In genomic region chr6:15247214-15247749, GRCh38 we compare ENCODE assay signal across 1 cellular context.
TF ChIP-seq lines count a peak whose summit lies in the region.

No MANE protein-coding gene starts in this region.

TF ChIP-seq in HEK293, 187 proteins besides CTCF, POLR2A, EP300 and RAD21 (continued from another document and continues in another):
- TF ChIP-seq, protein P1, sequence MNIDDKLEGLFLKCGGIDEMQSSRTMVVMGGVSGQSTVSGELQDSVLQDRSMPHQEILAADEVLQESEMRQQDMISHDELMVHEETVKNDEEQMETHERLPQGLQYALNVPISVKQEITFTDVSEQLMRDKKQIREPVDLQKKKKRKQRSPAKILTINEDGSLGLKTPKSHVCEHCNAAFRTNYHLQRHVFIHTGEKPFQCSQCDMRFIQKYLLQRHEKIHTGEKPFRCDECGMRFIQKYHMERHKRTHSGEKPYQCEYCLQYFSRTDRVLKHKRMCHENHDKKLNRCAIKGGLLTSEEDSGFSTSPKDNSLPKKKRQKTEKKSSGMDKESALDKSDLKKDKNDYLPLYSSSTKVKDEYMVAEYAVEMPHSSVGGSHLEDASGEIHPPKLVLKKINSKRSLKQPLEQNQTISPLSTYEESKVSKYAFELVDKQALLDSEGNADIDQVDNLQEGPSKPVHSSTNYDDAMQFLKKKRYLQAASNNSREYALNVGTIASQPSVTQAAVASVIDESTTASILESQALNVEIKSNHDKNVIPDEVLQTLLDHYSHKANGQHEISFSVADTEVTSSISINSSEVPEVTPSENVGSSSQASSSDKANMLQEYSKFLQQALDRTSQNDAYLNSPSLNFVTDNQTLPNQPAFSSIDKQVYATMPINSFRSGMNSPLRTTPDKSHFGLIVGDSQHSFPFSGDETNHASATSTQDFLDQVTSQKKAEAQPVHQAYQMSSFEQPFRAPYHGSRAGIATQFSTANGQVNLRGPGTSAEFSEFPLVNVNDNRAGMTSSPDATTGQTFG (tag by site-specific recombination; IDR thresholded peaks at IDR 0.05; ENCODE audit: borderline replicate concordance), result no peak
- TF ChIP-seq ZNF621 (tag by site-specific recombination; IDR thresholded peaks at IDR 0.05), result no peak
- no peak for TF ChIP-seq SCRT2 (tag by site-specific recombination; IDR thresholded peaks at IDR 0.05)
- TF ChIP-seq ZNF18 (tag by site-specific recombination; IDR thresholded peaks at IDR 0.05), result no peak
- TF ChIP-seq GLI2 (tag by site-specific recombination; IDR thresholded peaks at IDR 0.05; ENCODE audit: borderline replicate concordance, low read depth), result no peak
- TF ChIP-seq ZFP37 (tag by site-specific recombination; IDR thresholded peaks at IDR 0.05), result no peak
- no peak for TF ChIP-seq ZFP69B (tag by site-specific recombination; IDR thresholded peaks at IDR 0.05)
- no peak for TF ChIP-seq ZSCAN5A (tag by site-specific recombination; IDR thresholded peaks at IDR 0.05)
- TF ChIP-seq ZNF629 (tag by site-specific recombination; IDR thresholded peaks at IDR 0.05), result no peak
- TF ChIP-seq ZNF157 (tag by site-specific recombination; IDR thresholded peaks at IDR 0.05), result no peak
- TF ChIP-seq ZNF571 (tag by site-specific recombination; IDR thresholded peaks at IDR 0.05), result no peak
- TF ChIP-seq ZNF610 (tag by site-specific recombination; IDR thresholded peaks at IDR 0.05; ENCODE audit: borderline replicate concordance), result no peak
- TF ChIP-seq ZBTB8A (tag by site-specific recombination; IDR thresholded peaks at IDR 0.05), result no peak
- TF ChIP-seq ZFHX2 (tag by site-specific recombination; conservative IDR thresholded peaks at IDR 0.05), result no peak
- no peak for TF ChIP-seq ZNF561 (tag by site-specific recombination; IDR thresholded peaks at IDR 0.05; ENCODE audit: borderline replicate concordance)
- TF ChIP-seq ZNF792 (tag by site-specific recombination; IDR thresholded peaks at IDR 0.05), result no peak
- TF ChIP-seq, protein P2, sequence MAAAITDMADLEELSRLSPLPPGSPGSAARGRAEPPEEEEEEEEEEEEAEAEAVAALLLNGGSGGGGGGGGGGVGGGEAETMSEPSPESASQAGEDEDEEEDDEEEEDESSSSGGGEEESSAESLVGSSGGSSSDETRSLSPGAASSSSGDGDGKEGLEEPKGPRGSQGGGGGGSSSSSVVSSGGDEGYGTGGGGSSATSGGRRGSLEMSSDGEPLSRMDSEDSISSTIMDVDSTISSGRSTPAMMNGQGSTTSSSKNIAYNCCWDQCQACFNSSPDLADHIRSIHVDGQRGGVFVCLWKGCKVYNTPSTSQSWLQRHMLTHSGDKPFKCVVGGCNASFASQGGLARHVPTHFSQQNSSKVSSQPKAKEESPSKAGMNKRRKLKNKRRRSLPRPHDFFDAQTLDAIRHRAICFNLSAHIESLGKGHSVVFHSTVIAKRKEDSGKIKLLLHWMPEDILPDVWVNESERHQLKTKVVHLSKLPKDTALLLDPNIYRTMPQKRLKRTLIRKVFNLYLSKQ (tag by site-specific recombination; IDR thresholded peaks at IDR 0.05; ENCODE audit: borderline replicate concordance), result no peak
- TF ChIP-seq SCRT1 (tag by site-specific recombination; IDR thresholded peaks at IDR 0.05; ENCODE audit: borderline replicate concordance), result no peak
- TF ChIP-seq ZNF433 (tag by site-specific recombination; IDR thresholded peaks at IDR 0.05; ENCODE audit: low read depth), result no peak
- no peak for TF ChIP-seq HOXA7 (CRISPR knock-in tag; IDR thresholded peaks at IDR 0.05; ENCODE audit: borderline replicate concordance)
- no peak for TF ChIP-seq MEIS1 (CRISPR knock-in tag; IDR thresholded peaks at IDR 0.05; ENCODE audit: borderline replicate concordance)
- no peak for TF ChIP-seq ZNF114 (tag by site-specific recombination; IDR thresholded peaks at IDR 0.05)
- no peak for TF ChIP-seq SALL2 (tag by site-specific recombination; IDR thresholded peaks at IDR 0.05; ENCODE audit: borderline replicate concordance)
- TF ChIP-seq ZNF707 (tag by site-specific recombination; IDR thresholded peaks at IDR 0.05), result no peak
- no peak for TF ChIP-seq ZNF768 (tag by site-specific recombination; IDR thresholded peaks at IDR 0.05)
- no peak for TF ChIP-seq ZNF223 (tag by site-specific recombination; IDR thresholded peaks at IDR 0.05)
- TF ChIP-seq ZNF19 (tag by site-specific recombination; IDR thresholded peaks at IDR 0.05; ENCODE audit: low read depth), result no peak
- no peak for TF ChIP-seq ZNF791 (tag by site-specific recombination; IDR thresholded peaks at IDR 0.05)
- peak; percentile 59; the same call in 1 of the 2 replicates for TF ChIP-seq PATZ1 (tag by site-specific recombination; IDR thresholded peaks at IDR 0.05)
- peak; percentile 24; the same call in 1 of the 2 replicates for TF ChIP-seq ZNF664 (tag by site-specific recombination; IDR thresholded peaks at IDR 0.05)
- TF ChIP-seq ZNF677 (tag by site-specific recombination; IDR thresholded peaks at IDR 0.05), result no peak
- no peak for TF ChIP-seq TRIM28 (IDR thresholded peaks at IDR 0.05; ENCODE audit: borderline replicate concordance, low read length)
- TF ChIP-seq ZNF335 (tag by site-specific recombination; conservative IDR thresholded peaks at IDR 0.05), result 0 out of 2 replicates have a peak, but pooled peaks have one; percentile 1
- 0 out of 2 replicates have a peak, but pooled peaks have one; percentile 10 for TF ChIP-seq MZF1 (tag by site-specific recombination; IDR thresholded peaks at IDR 0.05; ENCODE audit: borderline replicate concordance)
- TF ChIP-seq INSM2 (tag by site-specific recombination; IDR thresholded peaks at IDR 0.05), result no peak
- no peak for TF ChIP-seq ZBTB10 (tag by site-specific recombination; IDR thresholded peaks at IDR 0.05)
- TF ChIP-seq ZNF558 (tag by site-specific recombination; IDR thresholded peaks at IDR 0.05), result no peak
- TF ChIP-seq ZBTB26 (tag by site-specific recombination; optimal IDR thresholded peaks at IDR 0.05), result no peak
- no peak for TF ChIP-seq ZNF354C (tag by site-specific recombination; IDR thresholded peaks at IDR 0.05; ENCODE audit: borderline replicate concordance, low read depth)
- no peak for TF ChIP-seq ZNF211 (tag by site-specific recombination; IDR thresholded peaks at IDR 0.05; ENCODE audit: low read depth)
- no peak for TF ChIP-seq ZNF324 (tag by site-specific recombination; IDR thresholded peaks at IDR 0.05)
- TF ChIP-seq, protein P3, sequence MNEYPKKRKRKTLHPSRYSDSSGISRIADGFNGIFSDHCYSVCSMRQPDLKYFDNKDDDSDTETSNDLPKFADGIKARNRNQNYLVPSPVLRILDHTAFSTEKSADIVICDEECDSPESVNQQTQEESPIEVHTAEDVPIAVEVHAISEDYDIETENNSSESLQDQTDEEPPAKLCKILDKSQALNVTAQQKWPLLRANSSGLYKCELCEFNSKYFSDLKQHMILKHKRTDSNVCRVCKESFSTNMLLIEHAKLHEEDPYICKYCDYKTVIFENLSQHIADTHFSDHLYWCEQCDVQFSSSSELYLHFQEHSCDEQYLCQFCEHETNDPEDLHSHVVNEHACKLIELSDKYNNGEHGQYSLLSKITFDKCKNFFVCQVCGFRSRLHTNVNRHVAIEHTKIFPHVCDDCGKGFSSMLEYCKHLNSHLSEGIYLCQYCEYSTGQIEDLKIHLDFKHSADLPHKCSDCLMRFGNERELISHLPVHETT (tag by site-specific recombination; IDR thresholded peaks at IDR 0.05), result no peak
- no peak for TF ChIP-seq ZNF670 (tag by site-specific recombination; IDR thresholded peaks at IDR 0.05; ENCODE audit: low read depth)
- TF ChIP-seq ZNF274 (IDR thresholded peaks at IDR 0.05; ENCODE audit: low read length), result no peak
- no peak for TF ChIP-seq ZNF274 (tag by site-specific recombination; IDR thresholded peaks at IDR 0.05; ENCODE audit: borderline replicate concordance)
- TF ChIP-seq ZNF2 (tag by site-specific recombination; IDR thresholded peaks at IDR 0.05), result 0 out of 2 replicates have a peak, but pooled peaks have one; percentile 50
- TF ChIP-seq ZNF585B (tag by site-specific recombination; IDR thresholded peaks at IDR 0.05), result no peak
- TF ChIP-seq ZNF10 (tag by site-specific recombination; IDR thresholded peaks at IDR 0.05), result no peak
- TF ChIP-seq, protein P4, sequence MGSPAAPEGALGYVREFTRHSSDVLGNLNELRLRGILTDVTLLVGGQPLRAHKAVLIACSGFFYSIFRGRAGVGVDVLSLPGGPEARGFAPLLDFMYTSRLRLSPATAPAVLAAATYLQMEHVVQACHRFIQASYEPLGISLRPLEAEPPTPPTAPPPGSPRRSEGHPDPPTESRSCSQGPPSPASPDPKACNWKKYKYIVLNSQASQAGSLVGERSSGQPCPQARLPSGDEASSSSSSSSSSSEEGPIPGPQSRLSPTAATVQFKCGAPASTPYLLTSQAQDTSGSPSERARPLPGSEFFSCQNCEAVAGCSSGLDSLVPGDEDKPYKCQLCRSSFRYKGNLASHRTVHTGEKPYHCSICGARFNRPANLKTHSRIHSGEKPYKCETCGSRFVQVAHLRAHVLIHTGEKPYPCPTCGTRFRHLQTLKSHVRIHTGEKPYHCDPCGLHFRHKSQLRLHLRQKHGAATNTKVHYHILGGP (tag by site-specific recombination; IDR thresholded peaks at IDR 0.05), result no peak
- no peak for TF ChIP-seq ZNF776 (tag by site-specific recombination; IDR thresholded peaks at IDR 0.05; ENCODE audit: borderline replicate concordance)
